23 cellular contexts compared by ENCODE assay signal in genomic region chr1:5312299-5312686, GRCh38.
"Had no signal": no experiment of that assay in that cellular context is flagged by ENCODE, and none has a peak within 500 bp of the region (broad histone marks: within the 10 kb centered on the region; RNA-seq: fewer than 3 reads in every experiment).

No MANE protein-coding gene starts in this region.

- ATAC-seq: esophagus mucosa; gastrocnemius medialis; left ventricle myocardium superior; naive thymus-derived CD8-positive, alpha-beta T cell; right cardiac atrium; stimulated activated effector memory CD8-positive, alpha-beta T cell treated with anti-CD3 and anti-CD28 coated beads, Interleukin-12 subunit alpha, Interleukin-12 subunit beta, amount 100 ng/mL, for 72 hours had no signal

- H3K4me3 ChIP-seq: dorsolateral prefrontal cortex, gastrocnemius medialis, lower lobe of right lung, prostate gland, sigmoid colon, stomach, testis, tibial nerve, upper lobe of left lung had no signal

- H3K4me1 ChIP-seq: gastrocnemius medialis, lower lobe of right lung, parathyroid adenoma, prostate gland, sigmoid colon, stomach, testis, tibial nerve had no signal

- H3K36me3 Mint-ChIP-seq: naive thymus-derived CD8-positive, alpha-beta T cell; stimulated activated effector memory CD8-positive, alpha-beta T cell treated with anti-CD3 and anti-CD28 coated beads, Interleukin-12 subunit alpha, Interleukin-12 subunit beta, amount 100 ng/mL, for 72 hours had no signal

- H3K27ac ChIP-seq: dorsolateral prefrontal cortex, epithelial cell of prostate, gastrocnemius medialis, lower lobe of right lung, parathyroid adenoma, prostate gland, sigmoid colon, stomach, testis, tibial nerve, upper lobe of left lung had no signal

- H3K9me3 ChIP-seq: gastrocnemius medialis, lower lobe of right lung, prostate gland, sigmoid colon, stomach, testis, tibial nerve, upper lobe of left lung had no signal

- H3K4me3 Mint-ChIP-seq: endodermal cell; naive thymus-derived CD8-positive, alpha-beta T cell; nephron progenitor cell; stimulated activated effector memory CD8-positive, alpha-beta T cell treated with anti-CD3 and anti-CD28 coated beads, Interleukin-12 subunit alpha, Interleukin-12 subunit beta, amount 100 ng/mL, for 72 hours had no signal

- H3K4me1 Mint-ChIP-seq: stimulated activated effector memory CD8-positive, alpha-beta T cell treated with anti-CD3 and anti-CD28 coated beads, Interleukin-12 subunit alpha, Interleukin-12 subunit beta, amount 100 ng/mL, for 72 hours had no signal

- H3K9me3 Mint-ChIP-seq: endodermal cell; naive thymus-derived CD8-positive, alpha-beta T cell; nephron progenitor cell; stimulated activated effector memory CD8-positive, alpha-beta T cell treated with anti-CD3 and anti-CD28 coated beads, Interleukin-12 subunit alpha, Interleukin-12 subunit beta, amount 100 ng/mL, for 72 hours had no signal

- H3K27ac Mint-ChIP-seq: endodermal cell; nephron progenitor cell; stimulated activated effector memory CD8-positive, alpha-beta T cell treated with anti-CD3 and anti-CD28 coated beads, Interleukin-12 subunit alpha, Interleukin-12 subunit beta, amount 100 ng/mL, for 72 hours had no signal

- H3K27me3 ChIP-seq: gastrocnemius medialis, testis, tibial nerve, upper lobe of left lung had no signal

- H3K36me3 ChIP-seq: gastrocnemius medialis, lower lobe of right lung, prostate gland, sigmoid colon, stomach, tibial nerve, upper lobe of left lung had no signal

- DNase-seq: dorsolateral prefrontal cortex; effector CD8-positive, alpha-beta T cell; endodermal cell; foreskin fibroblast; gastrocnemius medialis; left ventricle myocardium superior; naive thymus-derived CD8-positive, alpha-beta T cell; right cardiac atrium; sigmoid colon; stimulated activated CD4-positive, alpha-beta T cell treated with anti-CD3 and anti-CD28 coated beads, Interleukin-2, amount 100 ng/mL, for 24 hours; stimulated activated CD4-positive, alpha-beta T cell treated with anti-CD3 and anti-CD28 coated beads, Interleukin-4, amount 100 ng/mL, for 24 hours; stimulated activated naive CD4-positive, alpha-beta T cell treated with Interleukin-2 at 50 U/mL for 16 hours; stomach; testis had no signal
